In genomic region chr1:94852758-94853157, GRCh38 we compare ENCODE assay signal across 26 cellular contexts. TPM values are rescaled to one million over a fixed set of nuclear protein-coding genes. Genes with fewer than 3 reads are reported as not detected.
A peak's percentile ranks its signal among the peaks of the same experiment; 100 is the strongest.
DNase-seq lines count a peak whose midpoint lies in the region; ATAC-seq, FAIRE-seq and TF ChIP-seq lines count a peak whose summit lies in the region.
"Had no signal": no experiment of that assay in that cellular context is flagged by ENCODE, and none has a peak within 500 bp of the region (broad histone marks: within the 10 kb centered on the region; RNA-seq: fewer than 3 reads in every experiment).

No MANE protein-coding gene starts in this region.

- H2AFZ ChIP-seq in HepG2 (ENCODE audit: low read length) = no peak overlapping the region

- no peak overlapping the region for H3K4me2 ChIP-seq in HepG2 (ENCODE audit: low read depth, low read length)
- H3K4me2 ChIP-seq: BLaER1 had no signal

- TF ChIP-seq RAD21 in liver (IDR thresholded peaks at IDR 0.05) (peak; percentile 46 to 63), HepG2 (CRISPR knock-in tag; IDR thresholded peaks at IDR 0.05) (no peak)

- WGBS in liver = 52% methylated on average over 1 of the region's 1 CpG
- WGBS in HepG2 (ENCODE audit: low lambda C conversion rate) = 60% methylated on average over 1 of the region's 1 CpG

- ATAC-seq in HepG2 (no peak), lower lobe of right lung (no peak), mucosa of descending colon (no peak)
- ATAC-seq: activated CD8-positive, alpha-beta T cell treated with anti-CD3 and anti-CD28 coated beads, Interleukin-2, amount 10 ng/mL, durations not matched to agents 7 days and 5 days; gastrocnemius medialis; GM12878 had no signal

- no peaks in the 10 kb centered on the region for H4K20me1 ChIP-seq in HepG2 (ENCODE audit: insufficient read depth, low read length)
- H4K20me1 ChIP-seq: BLaER1 had no signal

- H3K4me1 Mint-ChIP-seq in chondrocyte (ENCODE audit: low read depth) = peaks cover under 1% of the 10 kb centered on the region

- CTCF ChIA-PET in HepG2 (lab: Yijun Ruan, JAX; ENCODE audit: low intra/inter-chr PET ratio, low total read pairs) = interaction anchor here (4.9 kb wide), 1 partner anchor 189 kb away, joined by 120 read pairs; no protein-coding TSS in a partner anchor

- no peak for FAIRE-seq in HepG2 (lab: Jason Lieb, UNC)
- FAIRE-seq: A204.1, GM12878, islet of Langerhans had no signal

- H3K4me3 ChIP-seq in liver (ENCODE audit: low read depth in 1 of 3, low read length in 3 of 3) (no peak overlapping the region), HepG2 (replicated peaks in 1 of 3; ENCODE audit: insufficient read depth in 1 of 3, low read depth in 2 of 3, low read length in 3 of 3) (no peak overlapping the region), lower lobe of right lung (no peak overlapping the region), mucosa of descending colon (no peak overlapping the region)
- H3K4me3 ChIP-seq: BLaER1, gastrocnemius medialis, GM12878, lung, SJSA1, upper lobe of left lung had no signal

- H3K9me3 ChIP-seq in liver (ENCODE audit: control insufficient read depth in 4 of 4, low read length in 3 of 4) (no peaks in the 10 kb centered on the region), HepG2 (ENCODE audit: low read length) (no peaks in the 10 kb centered on the region), lower lobe of right lung (no peaks in the 10 kb centered on the region), mucosa of descending colon (no peaks in the 10 kb centered on the region)
- H3K9me3 ChIP-seq: BLaER1, Caco-2, gastrocnemius medialis, neutrophil, SJSA1, upper lobe of left lung had no signal

- no peak overlapping the region for H3K27ac Mint-ChIP-seq in chondrocyte (ENCODE audit: unreplicated experiment)
- H3K27ac Mint-ChIP-seq: activated CD8-positive, alpha-beta T cell treated with anti-CD3 and anti-CD28 coated beads, Interleukin-2, amount 10 ng/mL, durations not matched to agents 7 days and 5 days; T-helper 1 cell treated with Interleukin-12 subunit alpha and Interleukin-12 subunit beta and Interleukin-4 antibody, amounts not matched to agents 30 μg/mL and 1 μg/mL, for 36 hours had no signal

- POLR2A ChIA-PET in HepG2 (lab: Yijun Ruan, JAX) = no interaction called here

- no peaks in the 10 kb centered on the region for H3K4me1 ChIP-seq in liver (ENCODE audit: control insufficient read depth in 4 of 4, insufficient read depth in 4 of 4, low read length in 3 of 4)
- H3K4me1 ChIP-seq in HepG2 (ENCODE audit: insufficient read depth, low read length) = peaks cover 15% of the 10 kb centered on the region
- peaks cover 16% of the 10 kb centered on the region for H3K4me1 ChIP-seq in lower lobe of right lung
- H3K4me1 ChIP-seq in mucosa of descending colon (ENCODE audit: low read depth) = peaks cover 9% of the 10 kb centered on the region
- H3K4me1 ChIP-seq: BLaER1 had no signal

- H3K36me3 ChIP-seq in liver (ENCODE audit: control insufficient read depth in 4 of 4, insufficient read depth in 3 of 4, low read depth in 1 of 4, low read length in 3 of 4) (no peaks in the 10 kb centered on the region), HepG2 (replicated peaks in 1 of 2; ENCODE audit: control insufficient read depth in 1 of 2, insufficient read depth in 2 of 2, low read length in 2 of 2) (peaks cover 0 to 6% of the 10 kb centered on the region in 2 experiments; a peak in 1 of 5 replicates), lower lobe of right lung (peaks cover 4% of the 10 kb centered on the region), mucosa of descending colon (ENCODE audit: low read depth) (no peaks in the 10 kb centered on the region)
- H3K36me3 ChIP-seq: BLaER1, gastrocnemius medialis, neutrophil, SJSA1, upper lobe of left lung had no signal

- BruUV-seq in HepG2 (replicated peaks; lab: Mats Ljungman, UMichigan) = no TSS peak

- intact Hi-C loops in HepG2 (cut with micrococcal nuclease; ENCODE audit: unreplicated experiment) (no loop called here), lower lobe of right lung (cut with DNase I) (no loop called here), mucosa of descending colon (cut with DNase I, micrococcal nuclease) (loop anchor here (10.0 kb wide), 2 partner anchors 72 to 382 kb away; partner anchors contain the start of genes CNN3 (in 1 of the 2) and RWDD3 (in 1 of the 2))

- in situ Hi-C loops in HepG2 (cut with HindIII; ENCODE audit: extremely low pct_ligation_motif_present, low pct_unique_long_range_greater_than_20kb) = loop anchor here (5.0 to 25.0 kb wide), 2 partner anchors 190 to 385 kb away; partner anchors contain the start of gene RWDD3

- no peak overlapping the region for H3K27ac ChIP-seq in liver (ENCODE audit: low read depth in 1 of 2, low read length in 2 of 2)
- no peak overlapping the region for H3K27ac ChIP-seq in HepG2 (ENCODE audit: extremely low read length, insufficient read depth, low read length)
- H3K27ac ChIP-seq in lower lobe of right lung = no peak overlapping the region
- H3K27ac ChIP-seq: BLaER1, gastrocnemius medialis, neutrophil, SJSA1, upper lobe of left lung had no signal

- H3K36me3 Mint-ChIP-seq in chondrocyte (ENCODE audit: low read depth) = no peaks in the 10 kb centered on the region

- no peaks in the 10 kb centered on the region for H3K9me3 Mint-ChIP-seq in chondrocyte (ENCODE audit: low read depth)
- H3K9me3 Mint-ChIP-seq: T-helper 1 cell treated with Interleukin-12 subunit alpha and Interleukin-12 subunit beta and Interleukin-4 antibody, amounts not matched to agents 30 μg/mL and 1 μg/mL, for 36 hours had no signal

- no peak for TF ChIP-seq POLR2A in HepG2 (IDR thresholded peaks at IDR 0.05; ENCODE audit: insufficient read depth in 1 of 2, low read depth in 2 of 2, low read length in 2 of 2)

- TF ChIP-seq EP300 in HepG2 (IDR thresholded peaks at IDR 0.05; ENCODE audit: low read depth in 2 of 2, low read length in 2 of 2) (no peak), HepG2 (CRISPR knock-in tag; IDR thresholded peaks at IDR 0.05; ENCODE audit: borderline replicate concordance) (no peak)

- TF ChIP-seq CTCF in liver (IDR thresholded peaks at IDR 0.05; ENCODE audit: low read depth, low read length, missing input control) (peak; percentile 14), HepG2 (CRISPR knock-in tag; IDR thresholded peaks at IDR 0.05) (no peak), chondrocyte (IDR thresholded peaks at IDR 0.05) (peak; percentile 70), lower lobe of right lung (IDR thresholded peaks at IDR 0.05) (no peak), mucosa of descending colon (IDR thresholded peaks at IDR 0.05) (no peak)

- H3K4me3 Mint-ChIP-seq in chondrocyte (ENCODE audit: unreplicated experiment) = no peak overlapping the region
- H3K4me3 Mint-ChIP-seq: activated CD8-positive, alpha-beta T cell treated with anti-CD3 and anti-CD28 coated beads, Interleukin-2, amount 10 ng/mL, durations not matched to agents 7 days and 5 days; T-helper 1 cell treated with Interleukin-12 subunit alpha and Interleukin-12 subunit beta and Interleukin-4 antibody, amounts not matched to agents 30 μg/mL and 1 μg/mL, for 36 hours had no signal

- no peaks in the 10 kb centered on the region for H3K27me3 Mint-ChIP-seq in chondrocyte (ENCODE audit: low read depth)

- DNase-seq in HepG2 (ENCODE audit: low spot score) (no peak), chondrocyte (ENCODE audit: low spot score) (no peak), myocyte (ENCODE audit: low read depth) (peak; percentile 35), lower lobe of right lung (no peak), foreskin melanocyte (no peak), NCI-H1436 treated with DMSO at 0.1 percent for 48 hours (lab: John Stamatoyannopoulos, UW) (no peak), mucosa of descending colon (no peak)
- DNase-seq: activated CD8-positive, alpha-beta T cell treated with anti-CD3 and anti-CD28 coated beads, Interleukin-2, amount 10 ng/mL, durations not matched to agents 7 days and 5 days; activated gamma-delta T cell treated with Interleukin-2 at 50 U/mL for 16 hours; Caco-2; dermis blood vessel endothelial cell; DMS79 treated with DMSO at 0.1 percent for 48 hours; gastrocnemius medialis; hypothalamus; NCI-H510A treated with DMSO at 0.1 percent for 48 hours; NK-92 treated with Interleukin-12 subunit alpha and Interleukin-12 subunit beta, amount 100 ng/mL, for 24 hours; upper lobe of left lung had no signal

- H3K27me3 ChIP-seq in liver (ENCODE audit: control insufficient read depth in 4 of 4, insufficient read depth in 4 of 4, low read length in 3 of 4) (no peaks in the 10 kb centered on the region), HepG2 (ENCODE audit: control insufficient read depth in 1 of 2, insufficient read depth in 2 of 2, low read length in 2 of 2) (no peaks in the 10 kb centered on the region), lower lobe of right lung (ENCODE audit: low read depth) (no peaks in the 10 kb centered on the region)
- H3K27me3 ChIP-seq: BLaER1, gastrocnemius medialis, SJSA1, upper lobe of left lung had no signal

- H3K9ac ChIP-seq in liver (ENCODE audit: low read depth in 1 of 2, low read length in 2 of 2) (no peak overlapping the region), HepG2 (ENCODE audit: insufficient read depth, low read depth, low read length) (no peak overlapping the region)
- H3K9ac ChIP-seq: BLaER1 had no signal

- no peaks in the 10 kb centered on the region for H3K79me2 ChIP-seq in HepG2 (ENCODE audit: insufficient read depth, low read length)

RNA-seq across cellular contexts. Expression of gene SLC44A3, which starts 32.6 kb away (rescaled TPM):
- 1 to 10 TPM; 2.4 to 2.6 TPM for total RNA-seq in liver
- 1 to 10 TPM; 2.8 TPM for polyA plus RNA-seq in liver
- 3.8 and 6.8 TPM in 2 replicates for total RNA-seq in HepG2 (2016; rRNA removed; fragmentation: Illumina TruSeq; extraction: Trizol)
- total RNA-seq in HepG2 (2016; cell fraction: cytosol; rRNA removed; fragmentation: Illumina TruSeq; extraction: Trizol; ENCODE audit: low read depth) = 2.6 and 3.7 TPM in 2 replicates
- total RNA-seq in HepG2 (2016; cell fraction: insoluble cytoplasmic fraction; rRNA removed; fragmentation: Illumina TruSeq; extraction: Trizol) = 3.9 and 7.2 TPM in 2 replicates
- total RNA-seq in HepG2 (2016; cell fraction: membrane; rRNA removed; fragmentation: Illumina TruSeq; extraction: Trizol) = 4.5 and 5.9 TPM in 2 replicates
- 6.0 and 9.9 TPM in 2 replicates for total RNA-seq in HepG2 (2016; cell fraction: nucleus; rRNA removed; fragmentation: Illumina TruSeq; extraction: Trizol)
- 11.7 and 14.1 TPM in 2 replicates for polyA plus RNA-seq in HepG2 (2011; rRNA removed)
- polyA plus RNA-seq in HepG2 (2011; cell fraction: cytosol; rRNA removed) = 8.5 and 11.2 TPM in 2 replicates
- polyA plus RNA-seq in HepG2 (2011; cell fraction: nucleus; rRNA removed) = 8.0 and 8.6 TPM in 2 replicates
- 6.3 and 7.4 TPM in 2 replicates for polyA plus RNA-seq in HepG2 (2012)
- polyA plus RNA-seq in HepG2 (2016; cell fraction: cytosol; fragmentation: Illumina TruSeq; extraction: Trizol; ENCODE audit: low read depth) = 2.7 and 3.5 TPM in 2 replicates
- polyA plus RNA-seq in HepG2 (2016; cell fraction: insoluble cytoplasmic fraction; fragmentation: Illumina TruSeq; extraction: Trizol; ENCODE audit: low read depth) = 5.4 and 5.5 TPM in 2 replicates
- polyA plus RNA-seq in HepG2 (2016; cell fraction: membrane; fragmentation: Illumina TruSeq; extraction: Trizol; ENCODE audit: low read depth) = 5.3 and 5.4 TPM in 2 replicates
- polyA plus RNA-seq in HepG2 (2016; cell fraction: nucleus; fragmentation: Illumina TruSeq; extraction: Trizol; ENCODE audit: insufficient read depth, low read depth) = 12.5 and 12.7 TPM in 2 replicates
- 0.47 and 12.2 TPM in 2 replicates for polyA minus RNA-seq in HepG2 (2011; rRNA and poly(A)+ RNA removed; ENCODE audit: low replicate concordance)
- 4.6 and 6.4 TPM in 2 replicates for polyA minus RNA-seq in HepG2 (2011; cell fraction: cytosol; rRNA and poly(A)+ RNA removed)
- 14.4 and 16.9 TPM in 2 replicates for polyA minus RNA-seq in HepG2 (2011; cell fraction: nucleus; rRNA and poly(A)+ RNA removed)
- 1.5 to 2.5 TPM (median 2.2 TPM) in 3 replicates for total RNA-seq in chondrocyte
- total RNA-seq in myocyte = 1.6 and 2.2 TPM in 2 replicates
- polyA plus RNA-seq in myocyte (2012) = 2.8 TPM
- 19.3 TPM for total RNA-seq in lower lobe of right lung
- total RNA-seq in mucosa of descending colon = 10 to 100 TPM; 37.4 to 89.1 (median 49.5) TPM
- total RNA-seq: activated CD8-positive, alpha-beta T cell treated with anti-CD3 and anti-CD28 coated beads, Interleukin-2, amount 10 ng/mL, durations not matched to agents 7 days and 5 days; GM12878 had no signal
- polyA plus RNA-seq: GM12878 had no signal

Comparison
In these comparisons a context has a peak if more than half of its experiments do, and no peak if none do; other contexts are left out.
1. CTCF ChIP-seq: peak in liver (single experiment) and chondrocyte (single experiment); none in HepG2 (single experiment), lower lobe of right lung (single experiment) and mucosa of descending colon (single experiment).
2. intact Hi-C loops: an anchor here in mucosa of descending colon (10.0 kb wide); none called in HepG2 and lower lobe of right lung.